ENCODE assay signal across 2 cellular contexts in genomic region chr1:115041654-115042053, GRCh38.
TF ChIP-seq lines count a peak whose summit lies in the region.

No MANE protein-coding gene starts in this region.

TF ChIP-seq in IMR-90, 13 proteins besides CTCF, POLR2A, EP300 and RAD21:
- TF ChIP-seq ELK1 (IDR thresholded peaks at IDR 0.05; ENCODE audit: borderline replicate concordance, low read depth, low read length) (no peak), FOS (IDR thresholded peaks at IDR 0.05; ENCODE audit: low read depth, low read length) (no peak), MXI1 (IDR thresholded peaks at IDR 0.05; ENCODE audit: borderline replicate concordance, low read depth, low read length) (no peak), MAFK (IDR thresholded peaks at IDR 0.05; ENCODE audit: low read depth, low read length) (no peak), NFE2L2 (IDR thresholded peaks at IDR 0.05; ENCODE audit: low read depth, low read length) (no peak), BHLHE40 (IDR thresholded peaks at IDR 0.05; ENCODE audit: low read depth, low read length) (no peak), RFX5 (IDR thresholded peaks at IDR 0.05; ENCODE audit: low read depth, low read length) (no peak), RCOR1 (IDR thresholded peaks at IDR 0.05; ENCODE audit: insufficient replicate concordance, low read length) (no peak), USF2 (IDR thresholded peaks at IDR 0.05; ENCODE audit: low read depth, low read length) (no peak), CHD1 (IDR thresholded peaks at IDR 0.05; ENCODE audit: low read depth, low read length) (no peak), CEBPB (IDR thresholded peaks at IDR 0.05; ENCODE audit: low read depth, low read length) (no peak), SMC3 (IDR thresholded peaks at IDR 0.05; ENCODE audit: low read depth, low read length) (no peak), MAZ (IDR thresholded peaks at IDR 0.05; ENCODE audit: borderline replicate concordance, low read depth, low read length) (no peak)

TF ChIP-seq in GM12878, 131 proteins besides CTCF, POLR2A, EP300 and RAD21:
- TF ChIP-seq ZZZ3 (IDR thresholded peaks at IDR 0.05; ENCODE audit: control insufficient read depth, insufficient read length, low read depth) (no peak), BCL3 (IDR thresholded peaks at IDR 0.05; ENCODE audit: borderline replicate concordance, insufficient read depth, low read depth, low read length, poor library complexity, severe bottlenecking) (no peak), ATF7 (IDR thresholded peaks at IDR 0.05; ENCODE audit: low read depth) (no peak), NKRF (conservative IDR thresholded peaks at IDR 0.05) (no peak), RCOR1 (conservative IDR thresholded peaks at IDR 0.05; ENCODE audit: low read depth, low read length) (no peak), PBX3 (IDR thresholded peaks at IDR 0.05; ENCODE audit: insufficient replicate concordance, low read depth, low read length) (no peak)
